In genomic region chr6:108294787-108295625, GRCh38 we compare ENCODE assay signal across 8 cellular contexts. TPM values are rescaled to one million over a fixed set of nuclear protein-coding genes. Genes with fewer than 3 reads are reported as not detected.
DNase-seq lines count a peak whose midpoint lies in the region; ATAC-seq, FAIRE-seq and TF ChIP-seq lines count a peak whose summit lies in the region.

TSS of gene AFG1L (plus strand) at chr6:108295054. CDS start at chr6:108295080, 26 bp downstream.

- TF ChIP-seq CTCF in Loucy (conservative IDR thresholded peaks at IDR 0.05; ENCODE audit: low read length): no peak
- peak in 1 of 4 experiments; percentile 21 for TF ChIP-seq CTCF in gastroesophageal sphincter (IDR thresholded peaks at IDR 0.05)
- peak; percentile 28 for TF ChIP-seq CTCF in neutrophil (IDR thresholded peaks at IDR 0.05)

- H3K9me3 ChIP-seq in Loucy (ENCODE audit: insufficient read depth, low read depth, low read length) (no peaks in the 10 kb centered on the region), SJCRH30 (replicated peaks) (no peaks in the 10 kb centered on the region), gastroesophageal sphincter (no peaks in the 10 kb centered on the region), neutrophil (no peaks in the 10 kb centered on the region)

- H3K4me1 ChIP-seq in Loucy (ENCODE audit: insufficient read depth, low read length, poor library complexity, severe bottlenecking) (peaks cover 33% of the 10 kb centered on the region), SJCRH30 (peaks cover 4% of the 10 kb centered on the region; the same call in 1 of the 2 replicates), gastroesophageal sphincter (peaks cover 0 to 14% (median 3%) of the 10 kb centered on the region in 3 donors), neutrophil (ENCODE audit: control insufficient read depth in 1 of 2, insufficient read depth in 1 of 2, low read depth in 1 of 2, low read length in 1 of 2) (peaks cover 11 to 17% of the 10 kb centered on the region in 2 experiments)

- no peak for TF ChIP-seq EP300 in gastroesophageal sphincter (IDR thresholded peaks at IDR 0.05)

- peak; percentile 98 for ATAC-seq in gastroesophageal sphincter

- H3K9me2 ChIP-seq in Loucy (replicated peaks; ENCODE audit: low read depth, low read length): no peaks in the 10 kb centered on the region

- TF ChIP-seq POLR2A in gastroesophageal sphincter (IDR thresholded peaks at IDR 0.05): peak; percentile 26 to 32

- H3K27ac Mint-ChIP-seq in activated naive CD4-positive, alpha-beta T cell treated with anti-CD3 and anti-CD28 coated beads for 36 hours: peak within 1 kb of the TSS; percentile 100

- intact Hi-C loops in activated naive CD4-positive, alpha-beta T cell treated with anti-CD3 and anti-CD28 coated beads for 36 hours (cut with micrococcal nuclease): loop anchor here (1.0 to 10.0 kb wide), 9 partner anchors 34 to 1180 kb away; partner anchors contain the start of genes BEND3, CEP57L1, OSTM1 and PDSS2

- H3K4me2 ChIP-seq in Loucy (ENCODE audit: low read depth, low read length, poor library complexity, severe bottlenecking): peak within 1 kb of the TSS; percentile 83

- CTCF ChIA-PET in activated naive CD4-positive, alpha-beta T cell treated with anti-CD3 and anti-CD28 coated beads for 36 hours (lab: Charles Lee): interaction anchor here (1.2 kb wide), 1 partner anchor 54 kb away, joined by 3 read pairs; no protein-coding TSS in a partner anchor

- no peaks in the 10 kb centered on the region for H3K9me3 Mint-ChIP-seq in activated naive CD4-positive, alpha-beta T cell treated with anti-CD3 and anti-CD28 coated beads for 36 hours

- peak; percentile 95 for FAIRE-seq in G401.6 (lab: Jason Lieb, UNC)

- H3K27ac ChIP-seq in SJCRH30: peak within 1 kb of the TSS; percentile 83
- peak within 1 kb of the TSS; percentile 54 to 93 (median 89) for H3K27ac ChIP-seq in gastroesophageal sphincter
- peak within 1 kb of the TSS; percentile 86 for H3K27ac ChIP-seq in neutrophil
- peak within 1 kb of the TSS; percentile 89 for H3K27ac ChIP-seq in substantia nigra (ENCODE audit: low read depth, low read length, poor library complexity, severe bottlenecking)

- WGBS in gastroesophageal sphincter (ENCODE audit: low coverage in 1 of 2), 2 donors: 4 to 8% methylated on average over 5 of the region's 40 CpGs

- H3K36me3 ChIP-seq in H7 (replicated peaks; ENCODE audit: control insufficient read depth, insufficient read depth, low read length) (no peaks in the 10 kb centered on the region), Loucy (ENCODE audit: insufficient read depth, low read length) (no peaks in the 10 kb centered on the region), SJCRH30 (no peaks in the 10 kb centered on the region), gastroesophageal sphincter (no peaks in the 10 kb centered on the region), neutrophil (no peaks in the 10 kb centered on the region)

- peak within 1 kb of the TSS; percentile 99 for H3K4me3 Mint-ChIP-seq in activated naive CD4-positive, alpha-beta T cell treated with anti-CD3 and anti-CD28 coated beads for 36 hours

- H3K4me3 ChIP-seq in H7 (ENCODE audit: insufficient read depth, low read depth, low read length) (peak within 1 kb of the TSS; percentile 70), Loucy (ENCODE audit: low read length, poor library complexity, severe bottlenecking) (peak within 1 kb of the TSS; percentile 86), SJCRH30 (peak within 1 kb of the TSS; percentile 80), gastroesophageal sphincter (peak within 1 kb of the TSS; percentile 68 to 77), neutrophil (ENCODE audit: low read depth in 1 of 2, low read length in 1 of 2) (peak within 1 kb of the TSS; percentile 76 to 95)

- DNase-seq in H7 (peak; percentile 95), SJCRH30 (peak; percentile 90 to 94), substantia nigra (lab: John Stamatoyannopoulos, UW) (peak; percentile 59 to 95 (median 90))
- DNase-seq in activated naive CD4-positive, alpha-beta T cell treated with anti-CD3 and anti-CD28 coated beads for 36 hours: peak; percentile 91

- H2AFZ ChIP-seq in Loucy (ENCODE audit: low read length): peak within 1 kb of the TSS; percentile 86

- no peaks in the 10 kb centered on the region for H4K20me1 ChIP-seq in Loucy (ENCODE audit: insufficient read depth, low read length, poor library complexity, severe bottlenecking)

- no peaks in the 10 kb centered on the region for H3K27me3 Mint-ChIP-seq in activated naive CD4-positive, alpha-beta T cell treated with anti-CD3 and anti-CD28 coated beads for 36 hours (ENCODE audit: low read depth)

- H3K9ac ChIP-seq in Loucy (ENCODE audit: low read depth, low read length, poor library complexity, severe bottlenecking): peak within 1 kb of the TSS; percentile 90

- H3K79me2 ChIP-seq in Loucy (ENCODE audit: insufficient read depth, low read length): peaks cover 25% of the 10 kb centered on the region

- H3K27me3 ChIP-seq in H7 (ENCODE audit: control insufficient read depth, insufficient read depth, low read length) (no peaks in the 10 kb centered on the region), Loucy (ENCODE audit: insufficient read depth, low read length, poor library complexity, severe bottlenecking) (no peaks in the 10 kb centered on the region), SJCRH30 (no peaks in the 10 kb centered on the region), gastroesophageal sphincter (no peaks in the 10 kb centered on the region), neutrophil (no peaks in the 10 kb centered on the region)

- peaks cover 19% of the 10 kb centered on the region for H3K4me1 Mint-ChIP-seq in activated naive CD4-positive, alpha-beta T cell treated with anti-CD3 and anti-CD28 coated beads for 36 hours (ENCODE audit: low read depth)

- H3F3A ChIP-seq in Loucy (ENCODE audit: low read depth): peaks cover 7% of the 10 kb centered on the region; the same call in 1 of the 2 replicates

- peaks cover 3% of the 10 kb centered on the region for H3K36me3 Mint-ChIP-seq in activated naive CD4-positive, alpha-beta T cell treated with anti-CD3 and anti-CD28 coated beads for 36 hours (ENCODE audit: low read depth)

RNA-seq across cellular contexts. Expression of gene AFG1L, which starts in this region (rescaled TPM):
- 5.9 and 9.8 TPM in 2 replicates for total RNA-seq in H7 (2014; rRNA removed; shearing (Covaris generic))
- 4.4 and 6.3 TPM in 2 replicates for total RNA-seq in SJCRH30 (2014; rRNA removed; shearing (Covaris generic))
- total RNA-seq in activated naive CD4-positive, alpha-beta T cell treated with anti-CD3 and anti-CD28 coated beads for 36 hours: 1 to 10 TPM; 5.4 to 5.9 TPM
- 1 to 10 TPM; 1.6 to 7.6 (median 5.7) TPM for total RNA-seq in gastroesophageal sphincter

Comparison
In these comparisons a context has a peak if more than half of its experiments do, and no peak if none do; other contexts are left out.
1. Peak in every context shown above with its lines: DNase-seq, ATAC-seq, H3K4me3 ChIP-seq and H3K27ac ChIP-seq.